Comparison of ENCODE assay signal across 11 cellular contexts in the genomic region with DNA sequence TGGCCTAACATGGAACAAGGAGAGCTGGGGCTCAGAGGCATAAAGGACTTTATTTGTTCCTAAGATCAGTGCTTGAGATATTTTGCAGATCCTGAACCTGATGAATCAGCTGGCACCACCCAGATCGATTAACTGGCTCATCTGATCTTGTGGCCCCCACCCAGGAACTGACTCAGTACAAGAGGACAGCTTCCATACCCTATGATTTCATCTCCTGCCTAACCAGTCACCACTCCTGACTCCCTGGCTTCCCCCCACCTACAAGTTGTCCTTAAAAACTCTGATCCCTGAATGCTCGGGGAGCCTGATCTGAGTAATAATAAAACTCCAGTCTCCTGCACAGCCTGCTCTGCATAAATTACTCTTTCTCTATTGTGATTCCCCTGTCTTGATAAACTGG. TPM values are rescaled to one million over a fixed set of nuclear protein-coding genes. Genes with fewer than 3 reads are reported as not detected.
DNase-seq lines count a peak whose midpoint lies in the region; ATAC-seq and TF ChIP-seq lines count a peak whose summit lies in the region.
"Had no signal": no experiment of that assay in that cellular context is flagged by ENCODE, and none has a peak within 500 bp of the region (broad histone marks: within the 10 kb centered on the region; RNA-seq: fewer than 3 reads in every experiment).

No MANE protein-coding gene starts in this region.

- peak overlapping the region; percentile 59 for H3K27ac Mint-ChIP-seq in activated CD8-positive, alpha-beta T cell treated with anti-CD3 and anti-CD28 coated beads for 36 hours
- H3K27ac Mint-ChIP-seq in nephron progenitor cell, result no peak overlapping the region

- H3K9me3 Mint-ChIP-seq in activated CD8-positive, alpha-beta T cell treated with anti-CD3 and anti-CD28 coated beads for 36 hours, result peaks cover 8% of the 10 kb centered on the region
- peaks cover 13% of the 10 kb centered on the region for H3K9me3 Mint-ChIP-seq in nephron progenitor cell

- CTCF ChIA-PET in activated CD8-positive, alpha-beta T cell treated with anti-CD3 and anti-CD28 coated beads for 36 hours (lab: Charles Lee), result no interaction called here

- peak; percentile 84 for ATAC-seq in activated CD8-positive, alpha-beta T cell treated with anti-CD3 and anti-CD28 coated beads for 36 hours
- no peak for ATAC-seq in left lung

- no peaks in the 10 kb centered on the region for H3K36me3 ChIP-seq in left lung

- TF ChIP-seq CTCF in activated CD8-positive, alpha-beta T cell treated with anti-CD3 and anti-CD28 coated beads for 36 hours (IDR thresholded peaks at IDR 0.05), result no peak
- TF ChIP-seq CTCF in fibroblast of the aortic adventitia (IDR thresholded peaks at IDR 0.05; ENCODE audit: insufficient read depth, low read length) (no peak), left lung (IDR thresholded peaks at IDR 0.05) (no peak), nephron progenitor cell (IDR thresholded peaks at IDR 0.05) (no peak)

- intact Hi-C loops in activated CD8-positive, alpha-beta T cell treated with anti-CD3 and anti-CD28 coated beads for 36 hours (cut with micrococcal nuclease), result no loop called here
- intact Hi-C loops in left lung (cut with DNase I), result no loop called here
- intact Hi-C loops in head of caudate nucleus (cut with DNase I), result no loop called here

- H3K27me3 ChIP-seq in left lung, result peaks cover 9 to 16% of the 10 kb centered on the region in 2 donors

- peaks cover 2% of the 10 kb centered on the region for H3K36me3 Mint-ChIP-seq in activated CD8-positive, alpha-beta T cell treated with anti-CD3 and anti-CD28 coated beads for 36 hours (ENCODE audit: low read depth)
- H3K36me3 Mint-ChIP-seq in nephron progenitor cell (ENCODE audit: low read depth), result no peaks in the 10 kb centered on the region

- H3K9me3 ChIP-seq in left lung, result peaks cover 0 to 8% of the 10 kb centered on the region in 2 donors

- H3K27ac ChIP-seq in left lung, result no peak overlapping the region

- H3K4me1 ChIP-seq in left lung, result peaks cover 5 to 6% of the 10 kb centered on the region in 2 donors

- H3K4me1 Mint-ChIP-seq in activated CD8-positive, alpha-beta T cell treated with anti-CD3 and anti-CD28 coated beads for 36 hours (ENCODE audit: low read depth), result peaks cover 27% of the 10 kb centered on the region
- H3K4me1 Mint-ChIP-seq in nephron progenitor cell, result no peaks in the 10 kb centered on the region

- no peak overlapping the region for H3K4me3 Mint-ChIP-seq in activated CD8-positive, alpha-beta T cell treated with anti-CD3 and anti-CD28 coated beads for 36 hours
- H3K4me3 Mint-ChIP-seq in nephron progenitor cell, result no peak overlapping the region

- H3K4me3 ChIP-seq in fibroblast of the aortic adventitia (ENCODE audit: low read depth, low read length), result no peak overlapping the region
- no peak overlapping the region for H3K4me3 ChIP-seq in left lung

- POLR2A ChIA-PET in activated CD8-positive, alpha-beta T cell treated with anti-CD3 and anti-CD28 coated beads for 36 hours (lab: Charles Lee), result interaction anchor here (1.3 kb wide), 1 partner anchor 18 kb away, joined by 7 read pairs; the partner anchor contains the start of gene XPOT

- peak; percentile 37 for DNase-seq in activated naive CD4-positive, alpha-beta T cell treated with Interleukin-2 at 50 U/mL for 16 hours
- DNase-seq in activated naive CD4-positive, alpha-beta T cell (lab: John Stamatoyannopoulos, UW), result no peak
- DNase-seq in activated CD8-positive, alpha-beta T cell treated with anti-CD3 and anti-CD28 coated beads for 36 hours, result peak; percentile 62
- DNase-seq in fibroblast of the aortic adventitia (ENCODE audit: low read depth) (peak; percentile 62), left lung (no peak), head of caudate nucleus (no peak), nephron progenitor cell (no peak), ecto neural progenitor cell (ENCODE audit: low spot score) (no peak)
- DNase-seq: kidney glomerular epithelial cell, nucleus accumbens had no signal

- no peaks in the 10 kb centered on the region for H3K27me3 Mint-ChIP-seq in activated CD8-positive, alpha-beta T cell treated with anti-CD3 and anti-CD28 coated beads for 36 hours
- peaks cover 7% of the 10 kb centered on the region for H3K27me3 Mint-ChIP-seq in nephron progenitor cell (ENCODE audit: low read depth, poor library complexity)

RNA-seq across cellular contexts. Expression of gene C12orf56, which starts 5.1 kb away (rescaled TPM):
- not detected for total RNA-seq in activated CD8-positive, alpha-beta T cell treated with anti-CD3 and anti-CD28 coated beads for 36 hours
- total RNA-seq in fibroblast of the aortic adventitia (ENCODE audit: low replicate concordance) (4.0 TPM in 1 of 2 replicates, not detected in the other), left lung (not detected)
- total RNA-seq: endothelial cell of umbilical vein had no signal

RNA-seq across cellular contexts. Expression of gene XPOT, which starts 18.7 kb away (rescaled TPM):
- 100 to 1,000 TPM; 163 to 180 TPM for total RNA-seq in activated CD8-positive, alpha-beta T cell treated with anti-CD3 and anti-CD28 coated beads for 36 hours
- 131 and 237 TPM in 2 replicates for total RNA-seq in fibroblast of the aortic adventitia (ENCODE audit: low replicate concordance)
- 10 to 100 TPM; 56.9 to 98.2 TPM for total RNA-seq in left lung

Comparison
In these comparisons a context has a peak if more than half of its experiments do, and no peak if none do; other contexts are left out.
1. DNase-seq: peak in activated naive CD4-positive, alpha-beta T cell treated with Interleukin-2 at 50 U/mL for 16 hours (single experiment), activated CD8-positive, alpha-beta T cell treated with anti-CD3 and anti-CD28 coated beads for 36 hours (single experiment) and fibroblast of the aortic adventitia (single experiment); none in activated naive CD4-positive, alpha-beta T cell (0 of 4), left lung (0 of 2), head of caudate nucleus (0 of 42), nephron progenitor cell (single experiment) and ecto neural progenitor cell (single experiment).